In genomic region chr5:177435847-177436536, GRCh38 we compare ENCODE assay signal across 31 cellular contexts. TPM values are rescaled to one million over a fixed set of nuclear protein-coding genes. Genes with fewer than 3 reads are reported as not detected.
DNase-seq lines count a peak whose midpoint lies in the region; ATAC-seq and TF ChIP-seq lines count a peak whose summit lies in the region.
"Had no signal": no experiment of that assay in that cellular context is flagged by ENCODE, and none has a peak within 500 bp of the region (broad histone marks: within the 10 kb centered on the region; RNA-seq: fewer than 3 reads in every experiment).

No MANE protein-coding gene starts in this region.

- POLR2A ChIA-PET in OCI-LY7 (lab: Charles Lee): no interaction called here

- BruUV-seq in OCI-LY7 (replicated peaks; lab: Mats Ljungman, UMichigan): no TSS peak

- H3K9me3 ChIP-seq in BLaER1 (no peaks in the 10 kb centered on the region), RWPE2 (ENCODE audit: severe bottlenecking) (no peaks in the 10 kb centered on the region), neutrophil (no peaks in the 10 kb centered on the region), OCI-LY7 (ENCODE audit: low read length) (no peaks in the 10 kb centered on the region)
- H3K9me3 ChIP-seq: esophagus squamous epithelium, heart right ventricle, prostate gland, vagina had no signal

- peaks cover 51% of the 10 kb centered on the region for H3K4me1 ChIP-seq in BLaER1
- no peaks in the 10 kb centered on the region for H3K4me1 ChIP-seq in RWPE2 (ENCODE audit: insufficient read depth, poor library complexity, severe bottlenecking)
- H3K4me1 ChIP-seq in neutrophil (ENCODE audit: control insufficient read depth in 1 of 2, insufficient read depth in 1 of 2, low read depth in 1 of 2, low read length in 1 of 2): peaks cover 77 to 80% of the 10 kb centered on the region in 2 experiments
- H3K4me1 ChIP-seq in OCI-LY7 (ENCODE audit: insufficient read depth, low read length, poor library complexity, severe bottlenecking): peaks cover 16% of the 10 kb centered on the region
- H3K4me1 ChIP-seq: neural progenitor cell, prostate gland had no signal

- H3K9me2 ChIP-seq in OCI-LY7 (ENCODE audit: insufficient read depth, low read length): no peaks in the 10 kb centered on the region

- H2AFZ ChIP-seq in OCI-LY7 (ENCODE audit: low read length): no peak overlapping the region
- H2AFZ ChIP-seq: GM23248, neural progenitor cell had no signal

- H3K36me3 ChIP-seq in BLaER1: peaks cover 89% of the 10 kb centered on the region
- peaks cover 69% of the 10 kb centered on the region for H3K36me3 ChIP-seq in RWPE2 (ENCODE audit: low read depth)
- peaks cover 95% of the 10 kb centered on the region for H3K36me3 ChIP-seq in neutrophil
- H3K36me3 ChIP-seq in OCI-LY7 (ENCODE audit: insufficient read depth, low read length): peaks cover 85% of the 10 kb centered on the region
- H3K36me3 ChIP-seq: neural progenitor cell had no signal

- H3K4me2 ChIP-seq in BLaER1 (no peak overlapping the region), OCI-LY7 (ENCODE audit: low read length) (no peak overlapping the region)
- H3K4me2 ChIP-seq: neural progenitor cell had no signal

- peak overlapping the region; percentile 35; the same call in 1 of the 2 replicates for H3K27ac ChIP-seq in BLaER1
- no peak overlapping the region for H3K27ac ChIP-seq in RWPE2 (ENCODE audit: poor library complexity, severe bottlenecking)
- H3K27ac ChIP-seq in neutrophil: peak overlapping the region; percentile 98
- no peak overlapping the region for H3K27ac ChIP-seq in OCI-LY7 (ENCODE audit: low read depth, low read length, poor library complexity, severe bottlenecking)
- H3K27ac ChIP-seq: esophagus squamous epithelium, GM23248, heart right ventricle, neural progenitor cell, prostate gland, vagina, VCaP had no signal

- intact Hi-C loops in OCI-LY7 (cut with micrococcal nuclease; ENCODE audit: unreplicated experiment): no loop called here

- CTCF ChIA-PET in OCI-LY7 (lab: Charles Lee; ENCODE audit: unreplicated experiment): no interaction called here

- no peak overlapping the region for H3K4me3 ChIP-seq in BLaER1
- no peak overlapping the region for H3K4me3 ChIP-seq in RWPE2 (ENCODE audit: severe bottlenecking)
- H3K4me3 ChIP-seq in neutrophil (ENCODE audit: low read depth in 1 of 2, low read length in 1 of 2): no peak overlapping the region
- no peak overlapping the region for H3K4me3 ChIP-seq in OCI-LY7 (ENCODE audit: low read depth, low read length, poor library complexity, severe bottlenecking)
- H3K4me3 ChIP-seq: esophagus squamous epithelium, GM23248, heart right ventricle, neural progenitor cell, prostate gland, vagina had no signal

- H3K27me3 ChIP-seq in BLaER1 (no peaks in the 10 kb centered on the region), RWPE2 (ENCODE audit: insufficient read depth, poor library complexity, severe bottlenecking) (no peaks in the 10 kb centered on the region), neutrophil (no peaks in the 10 kb centered on the region)
- H3K27me3 ChIP-seq: esophagus squamous epithelium, heart right ventricle, neural progenitor cell, vagina had no signal

- H3K9ac ChIP-seq in BLaER1: no peak overlapping the region
- H3K9ac ChIP-seq: GM23248, neural progenitor cell had no signal

- ATAC-seq in RWPE2 (ENCODE audit: low read depth) (no peak), GM21381 (IDR thresholded peaks at IDR 0.05; ENCODE audit: unreplicated experiment) (no peak), GM18870 (IDR thresholded peaks at IDR 0.05; ENCODE audit: unreplicated experiment) (no peak)
- ATAC-seq: heart right ventricle; stimulated activated naive CD8-positive, alpha-beta T cell treated with anti-CD3 and anti-CD28 coated beads, Interleukin-15, amount 100 ng/mL, for 72 hours had no signal

- DNase-seq in activated CD8-positive, alpha-beta memory T cell treated with anti-CD3 and anti-CD28 coated beads, Interleukin-2, amount 50 U/mL, for 48 hours: peak; percentile 53
- DNase-seq in activated CD8-positive, alpha-beta memory T cell treated with anti-CD3 and anti-CD28 coated beads for 24 hours: no peak
- DNase-seq in RWPE2 (ENCODE audit: low spot score): peak; percentile 78
- no peak for DNase-seq in OCI-LY7 (ENCODE audit: low spot score)
- DNase-seq: activated CD4-positive, alpha-beta T cell treated with anti-CD3 and anti-CD28 coated beads for 48 hours; caudate nucleus; COR-L47; DMS79; esophagus squamous epithelium; foreskin melanocyte; GF-D8; GM23248; heart right ventricle; HFFc6; Karpas-422; NCI-H1694; OCI-M1; stimulated activated naive CD8-positive, alpha-beta T cell treated with anti-CD3 and anti-CD28 coated beads, Interleukin-15, amount 100 ng/mL, for 72 hours had no signal

- H4K20me1 ChIP-seq in BLaER1: peaks cover 6% of the 10 kb centered on the region; the same call in 1 of the 2 replicates
- peaks cover 9% of the 10 kb centered on the region for H4K20me1 ChIP-seq in OCI-LY7 (ENCODE audit: insufficient read depth, low read length)

- no peaks in the 10 kb centered on the region for H3K79me2 ChIP-seq in OCI-LY7 (ENCODE audit: insufficient read depth, low read depth, low read length)

- no peak for TF ChIP-seq CTCF in RWPE2 (IDR thresholded peaks at IDR 0.05; ENCODE audit: poor library complexity, severe bottlenecking)
- TF ChIP-seq CTCF in neutrophil (IDR thresholded peaks at IDR 0.05): no peak
- no peak for TF ChIP-seq CTCF in OCI-LY7 (conservative IDR thresholded peaks at IDR 0.05; ENCODE audit: low read length)

RNA-seq across cellular contexts. Expression of gene GRK6, which starts 9.5 kb away (rescaled TPM):
- total RNA-seq in OCI-LY7 (2014; rRNA removed; shearing (Covaris generic)): 43.4 and 46.2 TPM in 2 replicates
- total RNA-seq in OCI-LY7 (2022): 99.4 and 102 TPM in 2 replicates

RNA-seq across cellular contexts. Expression of gene PRR7, which starts 10.6 kb away (rescaled TPM):
- total RNA-seq in OCI-LY7 (2014; rRNA removed; shearing (Covaris generic)): 7.0 and 13.6 TPM in 2 replicates
- total RNA-seq in OCI-LY7 (2022): 12.5 and 12.8 TPM in 2 replicates

RNA-seq across cellular contexts. Expression of gene F12, which starts 26.6 kb away (rescaled TPM):
- 1.2 TPM in 1 of 2 replicates, not detected in the other for total RNA-seq in OCI-LY7 (2014; rRNA removed; shearing (Covaris generic))
- total RNA-seq in OCI-LY7 (2022): 3.0 and 3.8 TPM in 2 replicates
- total RNA-seq: A673 had no signal

RNA-seq across cellular contexts. Expression of gene PFN3, which starts 35.5 kb away (rescaled TPM):
- total RNA-seq in OCI-LY7 (2014; rRNA removed; shearing (Covaris generic)): not detected in 2 replicates
- total RNA-seq in OCI-LY7 (2022): not detected in 2 replicates
- total RNA-seq: A673; activated T-helper 2 cell treated with anti-CD3 and anti-CD28 coated beads, Interferon-gamma antibody, Interleukin-2, Interleukin-4, amounts not matched to agents 10 μg/mL and 5 μg/mL and 100 μg/mL, durations not matched to agents 14 hours and 24 hours and 36 hours; astrocyte; GM23248; heart right ventricle; HFFc6; lung microvascular endothelial cell; NCI-H460; prostate gland; vagina had no signal

RNA-seq across cellular contexts. Expression of gene DBN1, which starts 37.4 kb away (rescaled TPM):
- total RNA-seq in OCI-LY7 (2014; rRNA removed; shearing (Covaris generic)): 11.7 and 17.4 TPM in 2 replicates
- total RNA-seq in OCI-LY7 (2022): 21.3 and 22.0 TPM in 2 replicates

Comparison
In these comparisons a context has a peak if more than half of its experiments do, and no peak if none do; other contexts are left out.
1. DNase-seq: peak in activated CD8-positive, alpha-beta memory T cell treated with anti-CD3 and anti-CD28 coated beads, Interleukin-2, amount 50 U/mL, for 48 hours (single experiment) and RWPE2 (single experiment); none in activated CD8-positive, alpha-beta memory T cell treated with anti-CD3 and anti-CD28 coated beads for 24 hours (single experiment) and OCI-LY7 (single experiment).
2. H3K27ac ChIP-seq: peak in BLaER1 (single experiment) and neutrophil (single experiment); none in RWPE2 (single experiment) and OCI-LY7 (single experiment).